18 cellular contexts compared by ENCODE assay signal in genomic region chr6:166056637-166057036, GRCh38.
DNase-seq lines count a peak whose midpoint lies in the region; ATAC-seq and TF ChIP-seq lines count a peak whose summit lies in the region.
"Had no signal": no experiment of that assay in that cellular context is flagged by ENCODE, and none has a peak within 500 bp of the region (broad histone marks: within the 10 kb centered on the region; RNA-seq: fewer than 3 reads in every experiment).

No MANE protein-coding gene starts in this region.

- ATAC-seq in GM18502 (IDR thresholded peaks at IDR 0.05; ENCODE audit: poor library complexity, unreplicated experiment): no peak
- ATAC-seq: activated T-cell treated with anti-CD3 and anti-CD28 coated beads, Interleukin-2, amount 50 U/mL, for 72 hours; GM12878; natural killer cell; PC-3 had no signal

- H3K27me3 ChIP-seq in right atrium auricular region: no peaks in the 10 kb centered on the region
- no peaks in the 10 kb centered on the region for H3K27me3 ChIP-seq in Peyer's patch
- H3K27me3 ChIP-seq: transverse colon had no signal

- peak overlapping the region in 1 of 2 donors; percentile 20 for H3K27ac ChIP-seq in right atrium auricular region
- no peak overlapping the region for H3K27ac ChIP-seq in Peyer's patch
- H3K27ac ChIP-seq: coronary artery, transverse colon had no signal

- no peak for TF ChIP-seq CTCF in right atrium auricular region (IDR thresholded peaks at IDR 0.05)
- no peak for TF ChIP-seq CTCF in Peyer's patch (IDR thresholded peaks at IDR 0.05)

- H3K4me1 ChIP-seq in right atrium auricular region (peaks cover 0 to 5% of the 10 kb centered on the region in 2 donors), Peyer's patch (no peaks in the 10 kb centered on the region)
- H3K4me1 ChIP-seq: transverse colon had no signal

- peak; percentile 68 for DNase-seq in AG20443 (ENCODE audit: low spot score)
- peak; percentile 58 to 91 for DNase-seq in cerebellar nuclear complex (lab: John Stamatoyannopoulos, UW)
- DNase-seq in right atrium auricular region (ENCODE audit: low spot score): peak; percentile 77
- peak; percentile 1 for DNase-seq in pons (ENCODE audit: low spot score)
- no peak for DNase-seq in activated CD4-positive, alpha-beta T cell treated with anti-CD3 and anti-CD28 coated beads, Interleukin-2, amount 50 U/mL, for 4 hours
- DNase-seq in DMS79 (lab: John Stamatoyannopoulos, UW): no peak
- DNase-seq in Peyer's patch: no peak
- DNase-seq: activated T-cell treated with anti-CD3 and anti-CD28 coated beads, Interleukin-2, amount 50 U/mL, for 72 hours; H7; MM.1S; natural killer cell; NCI-H2081 treated with DMSO at 0.1 percent for 48 hours; NCI-H526 treated with DMSO at 0.1 percent for 48 hours; PC-3; transverse colon had no signal

- H3K36me3 ChIP-seq in right atrium auricular region: no peaks in the 10 kb centered on the region
- H3K36me3 ChIP-seq in Peyer's patch: no peaks in the 10 kb centered on the region
- H3K36me3 ChIP-seq: transverse colon had no signal

- H3K9me3 ChIP-seq in right atrium auricular region (peaks cover 0 to 19% of the 10 kb centered on the region in 2 donors), Peyer's patch (no peaks in the 10 kb centered on the region)

- no peak for TF ChIP-seq POLR2A in Peyer's patch (IDR thresholded peaks at IDR 0.05)

- H3K4me3 ChIP-seq in right atrium auricular region (no peak overlapping the region), Peyer's patch (no peak overlapping the region)
- H3K4me3 ChIP-seq: coronary artery, GM12878, transverse colon had no signal

Comparison
In these comparisons a context has a peak if more than half of its experiments do, and no peak if none do; other contexts are left out.
1. DNase-seq: peak in AG20443 (single experiment), cerebellar nuclear complex (2 of 2), right atrium auricular region (single experiment) and pons (single experiment); none in activated CD4-positive, alpha-beta T cell treated with anti-CD3 and anti-CD28 coated beads, Interleukin-2, amount 50 U/mL, for 4 hours (0 of 2), DMS79 (single experiment) and Peyer's patch (0 of 3).